ENCODE assay signal across 1 cellular context in the genomic region with DNA sequence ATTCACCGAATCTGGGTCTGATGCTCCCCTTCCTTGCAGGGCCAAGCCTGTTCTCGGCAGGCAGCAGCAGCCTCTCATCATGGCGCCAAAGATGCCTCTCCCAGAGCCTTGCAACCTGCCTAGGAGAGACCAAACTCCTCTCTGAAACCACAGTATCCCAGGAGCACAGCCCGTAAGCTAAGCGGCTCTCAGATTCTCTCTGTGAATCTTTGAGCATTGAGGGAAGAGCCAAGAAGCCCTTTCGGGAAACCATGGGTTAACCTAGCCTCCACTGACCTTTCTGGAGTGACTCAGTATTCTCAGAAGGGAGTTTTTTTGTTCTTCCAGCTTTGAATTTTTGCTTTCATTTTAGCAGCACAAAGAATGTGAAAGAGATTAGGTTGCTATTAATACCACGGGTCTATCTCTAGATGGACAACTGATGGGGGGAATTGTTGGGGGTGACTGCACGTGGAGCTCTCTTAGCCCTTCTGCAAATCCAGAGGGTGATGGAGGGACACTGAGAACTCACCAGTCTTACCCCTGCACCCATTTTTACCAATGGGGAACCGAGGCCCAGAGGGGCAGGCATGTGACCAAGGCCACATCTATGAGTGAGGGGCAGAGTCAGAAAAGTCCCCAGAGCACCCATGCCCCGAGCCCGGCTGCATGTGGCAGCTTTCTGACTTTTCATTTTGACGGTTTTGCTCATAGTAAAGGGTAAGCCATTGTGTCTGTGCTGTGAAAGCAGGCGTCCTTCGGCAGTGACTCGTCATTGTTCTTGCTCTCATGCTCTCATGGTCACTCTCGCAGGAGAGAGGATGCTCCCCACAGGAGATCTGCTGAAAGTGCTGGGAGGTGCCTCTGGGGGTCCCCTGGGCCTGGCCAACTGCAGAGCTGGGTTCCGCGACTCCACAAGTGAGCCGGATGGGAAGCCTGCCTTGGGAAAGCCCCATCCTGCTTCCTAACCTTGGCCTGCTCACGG.
TF ChIP-seq lines count a peak whose summit lies in the region.

No MANE protein-coding gene starts in this region.

TF ChIP-seq in K562, 482 proteins besides CTCF, POLR2A, EP300 and RAD21 (continued from another document and continues in another):
- TF ChIP-seq ZNF263 (CRISPR knock-in tag; IDR thresholded peaks at IDR 0.05; ENCODE audit: borderline replicate concordance) = no peak
- TF ChIP-seq, protein P1, sequence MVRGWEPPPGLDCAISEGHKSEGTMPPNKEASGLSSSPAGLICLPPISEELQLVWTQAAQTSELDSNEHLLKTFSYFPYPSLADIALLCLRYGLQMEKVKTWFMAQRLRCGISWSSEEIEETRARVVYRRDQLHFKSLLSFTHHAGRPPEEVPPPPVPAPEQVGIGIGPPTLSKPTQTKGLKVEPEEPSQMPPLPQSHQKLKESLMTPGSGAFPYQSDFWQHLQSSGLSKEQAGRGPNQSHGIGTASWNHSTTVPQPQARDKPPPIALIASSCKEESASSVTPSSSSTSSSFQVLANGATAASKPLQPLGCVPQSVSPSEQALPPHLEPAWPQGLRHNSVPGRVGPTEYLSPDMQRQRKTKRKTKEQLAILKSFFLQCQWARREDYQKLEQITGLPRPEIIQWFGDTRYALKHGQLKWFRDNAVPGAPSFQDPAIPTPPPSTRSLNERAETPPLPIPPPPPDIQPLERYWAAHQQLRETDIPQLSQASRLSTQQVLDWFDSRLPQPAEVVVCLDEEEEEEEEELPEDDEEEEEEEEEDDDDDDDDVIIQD (CRISPR knock-in tag; IDR thresholded peaks at IDR 0.05) = no peak
- TF ChIP-seq, protein P2, sequence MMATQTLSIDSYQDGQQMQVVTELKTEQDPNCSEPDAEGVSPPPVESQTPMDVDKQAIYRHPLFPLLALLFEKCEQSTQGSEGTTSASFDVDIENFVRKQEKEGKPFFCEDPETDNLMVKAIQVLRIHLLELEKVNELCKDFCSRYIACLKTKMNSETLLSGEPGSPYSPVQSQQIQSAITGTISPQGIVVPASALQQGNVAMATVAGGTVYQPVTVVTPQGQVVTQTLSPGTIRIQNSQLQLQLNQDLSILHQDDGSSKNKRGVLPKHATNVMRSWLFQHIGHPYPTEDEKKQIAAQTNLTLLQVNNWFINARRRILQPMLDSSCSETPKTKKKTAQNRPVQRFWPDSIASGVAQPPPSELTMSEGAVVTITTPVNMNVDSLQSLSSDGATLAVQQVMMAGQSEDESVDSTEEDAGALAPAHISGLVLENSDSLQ (IDR thresholded peaks at IDR 0.05) = no peak
- peak; percentile 45; the same call in 1 of the 2 replicates for TF ChIP-seq ZNF384 (IDR thresholded peaks at IDR 0.05; ENCODE audit: low read depth, low read length)
- no peak for TF ChIP-seq TAF9B (IDR thresholded peaks at IDR 0.05; ENCODE audit: partially characterized antibody)
- TF ChIP-seq, protein P3, sequence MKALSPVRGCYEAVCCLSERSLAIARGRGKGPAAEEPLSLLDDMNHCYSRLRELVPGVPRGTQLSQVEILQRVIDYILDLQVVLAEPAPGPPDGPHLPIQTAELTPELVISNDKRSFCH (CRISPR knock-in tag; IDR thresholded peaks at IDR 0.05) = no peak
- TF ChIP-seq, protein P3 (tag; IDR thresholded peaks at IDR 0.05) = peak; percentile 94
- no peak for TF ChIP-seq ZNF436 (CRISPR knock-in tag; IDR thresholded peaks at IDR 0.05)
- TF ChIP-seq FOS (IDR thresholded peaks at IDR 0.05; ENCODE audit: extremely low read depth, insufficient read length) = no peak
- no peak for TF ChIP-seq CAMTA2 (CRISPR knock-in tag; conservative IDR thresholded peaks at IDR 0.05)
- 0 out of 2 replicates have a peak, but pooled peaks have one; percentile 28 for TF ChIP-seq EP400 (IDR thresholded peaks at IDR 0.05)
- TF ChIP-seq ADNP (tag; IDR thresholded peaks at IDR 0.05) = peak; percentile 65; the same call in 1 of the 2 replicates
- TF ChIP-seq ZNF253 (CRISPR knock-in tag; conservative IDR thresholded peaks at IDR 0.05) = no peak
- TF ChIP-seq, protein P4, sequence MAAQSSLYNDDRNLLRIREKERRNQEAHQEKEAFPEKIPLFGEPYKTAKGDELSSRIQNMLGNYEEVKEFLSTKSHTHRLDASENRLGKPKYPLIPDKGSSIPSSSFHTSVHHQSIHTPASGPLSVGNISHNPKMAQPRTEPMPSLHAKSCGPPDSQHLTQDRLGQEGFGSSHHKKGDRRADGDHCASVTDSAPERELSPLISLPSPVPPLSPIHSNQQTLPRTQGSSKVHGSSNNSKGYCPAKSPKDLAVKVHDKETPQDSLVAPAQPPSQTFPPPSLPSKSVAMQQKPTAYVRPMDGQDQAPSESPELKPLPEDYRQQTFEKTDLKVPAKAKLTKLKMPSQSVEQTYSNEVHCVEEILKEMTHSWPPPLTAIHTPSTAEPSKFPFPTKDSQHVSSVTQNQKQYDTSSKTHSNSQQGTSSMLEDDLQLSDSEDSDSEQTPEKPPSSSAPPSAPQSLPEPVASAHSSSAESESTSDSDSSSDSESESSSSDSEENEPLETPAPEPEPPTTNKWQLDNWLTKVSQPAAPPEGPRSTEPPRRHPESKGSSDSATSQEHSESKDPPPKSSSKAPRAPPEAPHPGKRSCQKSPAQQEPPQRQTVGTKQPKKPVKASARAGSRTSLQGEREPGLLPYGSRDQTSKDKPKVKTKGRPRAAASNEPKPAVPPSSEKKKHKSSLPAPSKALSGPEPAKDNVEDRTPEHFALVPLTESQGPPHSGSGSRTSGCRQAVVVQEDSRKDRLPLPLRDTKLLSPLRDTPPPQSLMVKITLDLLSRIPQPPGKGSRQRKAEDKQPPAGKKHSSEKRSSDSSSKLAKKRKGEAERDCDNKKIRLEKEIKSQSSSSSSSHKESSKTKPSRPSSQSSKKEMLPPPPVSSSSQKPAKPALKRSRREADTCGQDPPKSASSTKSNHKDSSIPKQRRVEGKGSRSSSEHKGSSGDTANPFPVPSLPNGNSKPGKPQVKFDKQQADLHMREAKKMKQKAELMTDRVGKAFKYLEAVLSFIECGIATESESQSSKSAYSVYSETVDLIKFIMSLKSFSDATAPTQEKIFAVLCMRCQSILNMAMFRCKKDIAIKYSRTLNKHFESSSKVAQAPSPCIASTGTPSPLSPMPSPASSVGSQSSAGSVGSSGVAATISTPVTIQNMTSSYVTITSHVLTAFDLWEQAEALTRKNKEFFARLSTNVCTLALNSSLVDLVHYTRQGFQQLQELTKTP (IDR thresholded peaks at IDR 0.05; ENCODE audit: low read depth in 1 of 2, partially characterized antibody in 2 of 2) = no peak
- TF ChIP-seq, protein P5, sequence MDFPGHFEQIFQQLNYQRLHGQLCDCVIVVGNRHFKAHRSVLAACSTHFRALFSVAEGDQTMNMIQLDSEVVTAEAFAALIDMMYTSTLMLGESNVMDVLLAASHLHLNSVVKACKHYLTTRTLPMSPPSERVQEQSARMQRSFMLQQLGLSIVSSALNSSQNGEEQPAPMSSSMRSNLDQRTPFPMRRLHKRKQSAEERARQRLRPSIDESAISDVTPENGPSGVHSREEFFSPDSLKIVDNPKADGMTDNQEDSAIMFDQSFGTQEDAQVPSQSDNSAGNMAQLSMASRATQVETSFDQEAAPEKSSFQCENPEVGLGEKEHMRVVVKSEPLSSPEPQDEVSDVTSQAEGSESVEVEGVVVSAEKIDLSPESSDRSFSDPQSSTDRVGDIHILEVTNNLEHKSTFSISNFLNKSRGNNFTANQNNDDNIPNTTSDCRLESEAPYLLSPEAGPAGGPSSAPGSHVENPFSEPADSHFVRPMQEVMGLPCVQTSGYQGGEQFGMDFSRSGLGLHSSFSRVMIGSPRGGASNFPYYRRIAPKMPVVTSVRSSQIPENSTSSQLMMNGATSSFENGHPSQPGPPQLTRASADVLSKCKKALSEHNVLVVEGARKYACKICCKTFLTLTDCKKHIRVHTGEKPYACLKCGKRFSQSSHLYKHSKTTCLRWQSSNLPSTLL (IDR thresholded peaks at IDR 0.05) = no peak
- TF ChIP-seq CREBBP (IDR thresholded peaks at IDR 0.05; ENCODE audit: low read depth, low read length) = no peak
- TF ChIP-seq, protein P6, sequence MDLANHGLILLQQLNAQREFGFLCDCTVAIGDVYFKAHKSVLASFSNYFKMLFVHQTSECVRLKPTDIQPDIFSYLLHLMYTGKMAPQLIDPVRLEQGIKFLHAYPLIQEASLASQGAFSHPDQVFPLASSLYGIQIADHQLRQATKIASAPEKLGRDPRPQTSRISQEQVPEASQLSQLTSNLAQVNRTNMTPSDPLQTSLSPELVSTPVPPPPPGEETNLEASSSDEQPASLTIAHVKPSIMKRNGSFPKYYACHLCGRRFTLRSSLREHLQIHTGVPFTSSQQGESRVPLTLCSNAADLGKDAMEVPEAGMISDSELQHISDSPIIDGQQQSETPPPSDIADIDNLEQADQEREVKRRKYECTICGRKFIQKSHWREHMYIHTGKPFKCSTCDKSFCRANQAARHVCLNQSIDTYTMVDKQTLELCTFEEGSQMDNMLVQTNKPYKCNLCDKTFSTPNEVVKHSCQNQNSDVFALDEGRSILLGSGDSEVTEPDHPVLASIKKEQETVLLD (IDR thresholded peaks at IDR 0.05) = 0 out of 2 replicates have a peak, but pooled peaks have one; percentile 26
- TF ChIP-seq ZBED1 (IDR thresholded peaks at IDR 0.05) = no peak
- no peak for TF ChIP-seq CHD4 (IDR thresholded peaks at IDR 0.05; ENCODE audit: insufficient read depth, insufficient replicate concordance, low read depth, low read length, poor library complexity, severe bottlenecking)
- no peak for TF ChIP-seq ZNF217 (CRISPR knock-in tag; IDR thresholded peaks at IDR 0.05)
- TF ChIP-seq, protein P7, sequence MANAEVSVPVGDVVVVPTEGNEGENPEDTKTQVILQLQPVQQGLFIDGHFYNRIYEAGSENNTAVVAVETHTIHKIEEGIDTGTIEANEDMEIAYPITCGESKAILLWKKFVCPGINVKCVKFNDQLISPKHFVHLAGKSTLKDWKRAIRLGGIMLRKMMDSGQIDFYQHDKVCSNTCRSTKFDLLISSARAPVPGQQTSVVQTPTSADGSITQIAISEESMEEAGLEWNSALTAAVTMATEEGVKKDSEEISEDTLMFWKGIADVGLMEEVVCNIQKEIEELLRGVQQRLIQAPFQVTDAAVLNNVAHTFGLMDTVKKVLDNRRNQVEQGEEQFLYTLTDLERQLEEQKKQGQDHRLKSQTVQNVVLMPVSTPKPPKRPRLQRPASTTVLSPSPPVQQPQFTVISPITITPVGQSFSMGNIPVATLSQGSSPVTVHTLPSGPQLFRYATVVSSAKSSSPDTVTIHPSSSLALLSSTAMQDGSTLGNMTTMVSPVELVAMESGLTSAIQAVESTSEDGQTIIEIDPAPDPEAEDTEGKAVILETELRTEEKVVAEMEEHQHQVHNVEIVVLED (CRISPR knock-in tag; IDR thresholded peaks at IDR 0.05) = no peak
- TF ChIP-seq, protein P8, sequence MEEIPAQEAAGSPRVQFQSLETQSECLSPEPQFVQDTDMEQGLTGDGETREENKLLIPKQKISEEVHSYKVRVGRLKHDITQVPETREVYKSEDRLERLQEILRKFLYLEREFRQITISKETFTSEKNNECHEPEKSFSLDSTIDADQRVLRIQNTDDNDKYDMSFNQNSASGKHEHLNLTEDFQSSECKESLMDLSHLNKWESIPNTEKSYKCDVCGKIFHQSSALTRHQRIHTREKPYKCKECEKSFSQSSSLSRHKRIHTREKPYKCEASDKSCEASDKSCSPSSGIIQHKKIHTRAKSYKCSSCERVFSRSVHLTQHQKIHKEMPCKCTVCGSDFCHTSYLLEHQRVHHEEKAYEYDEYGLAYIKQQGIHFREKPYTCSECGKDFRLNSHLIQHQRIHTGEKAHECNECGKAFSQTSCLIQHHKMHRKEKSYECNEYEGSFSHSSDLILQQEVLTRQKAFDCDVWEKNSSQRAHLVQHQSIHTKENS (CRISPR knock-in tag; IDR thresholded peaks at IDR 0.05) = no peak
- no peak for TF ChIP-seq ZKSCAN3 (CRISPR knock-in tag; IDR thresholded peaks at IDR 0.05)
- TF ChIP-seq, protein P9, sequence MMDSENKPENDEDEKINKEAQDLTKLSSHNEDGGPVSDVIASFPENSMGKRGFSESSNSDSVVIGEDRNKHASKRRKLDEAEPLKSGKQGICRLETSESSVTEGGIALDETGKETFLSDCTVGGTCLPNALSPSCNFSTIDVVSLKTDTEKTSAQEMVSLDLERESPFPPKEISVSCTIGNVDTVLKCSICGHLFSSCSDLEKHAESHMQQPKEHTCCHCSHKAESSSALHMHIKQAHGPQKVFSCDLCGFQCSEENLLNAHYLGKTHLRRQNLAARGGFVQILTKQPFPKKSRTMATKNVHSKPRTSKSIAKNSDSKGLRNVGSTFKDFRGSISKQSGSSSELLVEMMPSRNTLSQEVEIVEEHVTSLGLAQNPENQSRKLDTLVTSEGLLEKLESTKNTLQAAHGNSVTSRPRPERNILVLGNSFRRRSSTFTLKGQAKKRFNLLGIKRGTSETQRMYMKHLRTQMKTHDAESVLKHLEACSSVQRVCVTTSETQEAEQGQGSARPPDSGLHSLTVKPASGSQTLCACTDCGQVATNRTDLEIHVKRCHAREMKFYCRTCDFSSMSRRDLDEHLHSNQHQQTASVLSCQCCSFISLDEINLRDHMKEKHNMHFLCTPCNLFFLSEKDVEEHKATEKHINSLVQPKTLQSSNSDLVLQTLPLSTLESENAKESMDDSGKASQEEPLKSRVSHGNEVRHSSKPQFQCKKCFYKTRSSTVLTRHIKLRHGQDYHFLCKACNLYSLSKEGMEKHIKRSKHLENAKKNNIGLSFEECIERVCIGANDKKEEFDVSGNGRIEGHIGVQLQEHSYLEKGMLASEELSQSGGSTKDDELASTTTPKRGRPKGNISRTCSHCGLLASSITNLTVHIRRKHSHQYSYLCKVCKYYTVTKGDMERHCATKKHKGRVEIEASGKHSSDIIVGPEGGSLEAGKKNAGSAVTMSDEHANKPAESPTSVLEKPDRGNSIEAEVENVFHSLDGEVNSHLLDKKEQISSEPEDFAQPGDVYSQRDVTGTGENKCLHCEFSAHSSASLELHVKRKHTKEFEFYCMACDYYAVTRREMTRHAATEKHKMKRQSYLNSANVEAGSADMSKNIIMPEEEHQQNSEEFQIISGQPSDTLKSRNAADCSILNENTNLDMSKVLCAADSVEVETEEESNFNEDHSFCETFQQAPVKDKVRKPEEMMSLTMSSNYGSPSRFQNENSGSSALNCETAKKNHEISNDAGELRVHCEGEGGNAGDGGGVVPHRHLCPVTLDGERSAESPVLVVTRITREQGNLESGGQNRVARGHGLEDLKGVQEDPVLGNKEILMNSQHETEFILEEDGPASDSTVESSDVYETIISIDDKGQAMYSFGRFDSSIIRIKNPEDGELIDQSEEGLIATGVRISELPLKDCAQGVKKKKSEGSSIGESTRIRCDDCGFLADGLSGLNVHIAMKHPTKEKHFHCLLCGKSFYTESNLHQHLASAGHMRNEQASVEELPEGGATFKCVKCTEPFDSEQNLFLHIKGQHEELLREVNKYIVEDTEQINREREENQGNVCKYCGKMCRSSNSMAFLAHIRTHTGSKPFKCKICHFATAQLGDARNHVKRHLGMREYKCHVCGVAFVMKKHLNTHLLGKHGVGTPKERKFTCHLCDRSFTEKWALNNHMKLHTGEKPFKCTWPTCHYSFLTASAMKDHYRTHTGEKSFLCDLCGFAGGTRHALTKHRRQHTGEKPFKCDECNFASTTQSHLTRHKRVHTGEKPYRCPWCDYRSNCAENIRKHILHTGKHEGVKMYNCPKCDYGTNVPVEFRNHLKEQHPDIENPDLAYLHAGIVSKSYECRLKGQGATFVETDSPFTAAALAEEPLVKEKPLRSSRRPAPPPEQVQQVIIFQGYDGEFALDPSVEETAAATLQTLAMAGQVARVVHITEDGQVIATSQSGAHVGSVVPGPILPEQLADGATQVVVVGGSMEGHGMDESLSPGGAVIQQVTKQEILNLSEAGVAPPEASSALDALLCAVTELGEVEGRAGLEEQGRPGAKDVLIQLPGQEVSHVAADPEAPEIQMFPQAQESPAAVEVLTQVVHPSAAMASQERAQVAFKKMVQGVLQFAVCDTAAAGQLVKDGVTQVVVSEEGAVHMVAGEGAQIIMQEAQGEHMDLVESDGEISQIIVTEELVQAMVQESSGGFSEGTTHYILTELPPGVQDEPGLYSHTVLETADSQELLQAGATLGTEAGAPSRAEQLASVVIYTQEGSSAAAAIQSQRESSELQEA (IDR thresholded peaks at IDR 0.05; ENCODE audit: low read depth) = no peak
- TF ChIP-seq WHSC1 (IDR thresholded peaks at IDR 0.05; ENCODE audit: low read length) = no peak
- TF ChIP-seq TBL1XR1 (IDR thresholded peaks at IDR 0.05; ENCODE audit: low read length in 2 of 2) = 0 out of 4 replicates have a peak, but pooled peaks of 1 of the 2 experiments have one; percentile 28
- peak; percentile 79; the same call in 1 of the 2 replicates for TF ChIP-seq MEF2D (tag; conservative IDR thresholded peaks at IDR 0.05; ENCODE audit: low read depth)
